9 cellular contexts compared by ENCODE assay signal in genomic region chr12:7091660-7092228, GRCh38. TPM values are rescaled to one million over a fixed set of nuclear protein-coding genes. Genes with fewer than 3 reads are reported as not detected.
DNase-seq lines count a peak whose midpoint lies in the region; ATAC-seq and TF ChIP-seq lines count a peak whose summit lies in the region.
"Had no signal": no experiment of that assay in that cellular context is flagged by ENCODE, and none has a peak within 500 bp of the region (broad histone marks: within the 10 kb centered on the region; RNA-seq: fewer than 3 reads in every experiment).

No MANE protein-coding gene starts in this region.

- no peaks in the 10 kb centered on the region for H3K9me2 ChIP-seq in Karpas-422 (replicated peaks; ENCODE audit: insufficient read depth, low read length)

- H3K4me3 Mint-ChIP-seq in effector memory CD8-positive, alpha-beta T cell: peak overlapping the region; percentile 80 to 82
- peak overlapping the region; percentile 83 to 91 (median 86) for H3K4me3 Mint-ChIP-seq in naive thymus-derived CD8-positive, alpha-beta T cell

- no peak for TF ChIP-seq CTCF in AG04449 (IDR thresholded peaks at IDR 0.05; ENCODE audit: insufficient read depth, low read length, missing control alignments)
- no peak for TF ChIP-seq CTCF in GM13977 (IDR thresholded peaks at IDR 0.05; ENCODE audit: extremely low read depth, insufficient read depth, missing control alignments)

- H3K79me2 ChIP-seq in Karpas-422 (ENCODE audit: low read length): no peaks in the 10 kb centered on the region

- H3K4me1 ChIP-seq in Karpas-422 (ENCODE audit: low read length): peaks cover 27% of the 10 kb centered on the region

- no peaks in the 10 kb centered on the region for H3K9me3 Mint-ChIP-seq in effector memory CD8-positive, alpha-beta T cell
- H3K9me3 Mint-ChIP-seq in naive thymus-derived CD8-positive, alpha-beta T cell: no peaks in the 10 kb centered on the region

- no peaks in the 10 kb centered on the region for H4K20me1 ChIP-seq in Karpas-422 (ENCODE audit: insufficient read depth, low read depth, low read length)

- H3K27ac Mint-ChIP-seq in effector memory CD8-positive, alpha-beta T cell: peak overlapping the region; percentile 41 to 82
- peak overlapping the region; percentile 46 to 93 (median 75) for H3K27ac Mint-ChIP-seq in naive thymus-derived CD8-positive, alpha-beta T cell

- no peaks in the 10 kb centered on the region for H3K27me3 ChIP-seq in Karpas-422 (ENCODE audit: low read length)

- no peak for ATAC-seq in effector memory CD8-positive, alpha-beta T cell (replicated peaks)
- ATAC-seq in naive thymus-derived CD8-positive, alpha-beta T cell: peak in 1 of 2 donors; percentile 18

- peak overlapping the region; percentile 38 for H3K4me2 ChIP-seq in Karpas-422 (ENCODE audit: low read depth, low read length, poor library complexity, severe bottlenecking)

- peaks cover 6 to 10% of the 10 kb centered on the region in 2 donors for H3K27me3 Mint-ChIP-seq in effector memory CD8-positive, alpha-beta T cell
- H3K27me3 Mint-ChIP-seq in naive thymus-derived CD8-positive, alpha-beta T cell: no peaks in the 10 kb centered on the region

- H3K27ac ChIP-seq in Karpas-422 (ENCODE audit: low read length): no peak overlapping the region

- H2AFZ ChIP-seq in Karpas-422 (ENCODE audit: low read length): no peak overlapping the region

- DNase-seq in AG04449 (ENCODE audit: low read depth, low spot score) (no peak), Karpas-422 (no peak), GM13977 (ENCODE audit: low spot score) (no peak), cerebellar nuclear complex (lab: John Stamatoyannopoulos, UW) (no peak), NCI-H2081 (lab: John Stamatoyannopoulos, UW) (no peak), COR-L47 (lab: John Stamatoyannopoulos, UW) (no peak)
- no peak for DNase-seq in effector memory CD8-positive, alpha-beta T cell
- no peak for DNase-seq in naive thymus-derived CD8-positive, alpha-beta T cell

- in situ Hi-C loops in GM13977 (cut with MboI; ENCODE audit: low pct_unique_long_range_greater_than_20kb, low sequenced_read_pairs, unreplicated experiment): no loop called here

- CTCF ChIA-PET in AG04449 (lab: Yijun Ruan, JAX): interaction anchor here (0.8 to 7.9 kb wide), 23 partner anchors 11 to 147 kb away, joined by 3 to 127 read pairs (median 6); partner anchors contain the start of genes C12orf57, C1RL, C1S and LPCAT3

- no peaks in the 10 kb centered on the region for H3K9me3 ChIP-seq in Karpas-422 (ENCODE audit: low read length)

- peaks cover 10 to 12% of the 10 kb centered on the region in 2 donors for H3K4me1 Mint-ChIP-seq in effector memory CD8-positive, alpha-beta T cell (ENCODE audit: low read depth in 2 of 2)
- H3K4me1 Mint-ChIP-seq in naive thymus-derived CD8-positive, alpha-beta T cell: peaks cover 3 to 17% (median 13%) of the 10 kb centered on the region in 4 donors

- H3K4me3 ChIP-seq in AG04449 (ENCODE audit: low read depth, low read length) (peak overlapping the region; percentile 66), Karpas-422 (ENCODE audit: low read length) (no peak overlapping the region)

- H3K9ac ChIP-seq in Karpas-422 (ENCODE audit: low read length): no peak overlapping the region

- no peaks in the 10 kb centered on the region for H3K36me3 ChIP-seq in Karpas-422 (ENCODE audit: insufficient read depth, low read length)

- peaks cover 2% of the 10 kb centered on the region for H3K36me3 Mint-ChIP-seq in effector memory CD8-positive, alpha-beta T cell (ENCODE audit: insufficient read depth)
- no peaks in the 10 kb centered on the region for H3K36me3 Mint-ChIP-seq in naive thymus-derived CD8-positive, alpha-beta T cell

- POLR2A ChIA-PET in AG04449 (lab: Yijun Ruan, JAX): no interaction called here
- POLR2A ChIA-PET in naive thymus-derived CD8-positive, alpha-beta T cell (lab: Charles Lee): interaction anchor here (0.8 to 1.5 kb wide), 3 partner anchors 147 to 166 kb away, joined by 3 read pairs; partner anchors contain the start of genes C12orf57 and RNU7-1

RNA-seq across cellular contexts. Expression of gene C1R, which starts 0.5 kb away (rescaled TPM):
- total RNA-seq in Karpas-422 (2014; rRNA removed; shearing (Covaris generic); ENCODE audit: low replicate concordance): 1.5 and 2.8 TPM in 2 replicates
- total RNA-seq in naive thymus-derived CD8-positive, alpha-beta T cell: 1 to 10 TPM; 1.4 to 1.5 TPM
- 1 to 10 TPM; 1.5 to 3.2 (median 2.5) TPM for polyA plus RNA-seq in naive thymus-derived CD8-positive, alpha-beta T cell

RNA-seq across cellular contexts. Expression of gene C1RL, which starts 17.3 kb away (rescaled TPM):
- 47.7 and 81.5 TPM in 2 replicates for total RNA-seq in Karpas-422 (2014; rRNA removed; shearing (Covaris generic); ENCODE audit: low replicate concordance)
- total RNA-seq in naive thymus-derived CD8-positive, alpha-beta T cell: 10 to 100 TPM; 20.7 to 24.1 TPM
- 1 to 10 TPM; 3.7 to 5.7 (median 4.8) TPM for polyA plus RNA-seq in naive thymus-derived CD8-positive, alpha-beta T cell

RNA-seq across cellular contexts. Expression of gene C1S, which starts 31.2 kb away (rescaled TPM):
- total RNA-seq in Karpas-422 (2014; rRNA removed; shearing (Covaris generic); ENCODE audit: low replicate concordance): 4.7 TPM in 1 of 2 replicates, not detected in the other
- 1 to 10 TPM; 2.3 to 3.3 TPM for total RNA-seq in naive thymus-derived CD8-positive, alpha-beta T cell
- under 1 TPM in 1 of 3 donors, not detected in 2; 0.15 TPM for polyA plus RNA-seq in naive thymus-derived CD8-positive, alpha-beta T cell

RNA-seq across cellular contexts. Expression of gene RBP5, which starts 36.9 kb away (rescaled TPM):
- not detected in 2 replicates for total RNA-seq in Karpas-422 (2014; rRNA removed; shearing (Covaris generic); ENCODE audit: low replicate concordance)
- total RNA-seq in naive thymus-derived CD8-positive, alpha-beta T cell: 1 to 10 TPM in 1 of 2 experiments, under 1 TPM in 1; 0.69 to 1.1 TPM
- not detected for polyA plus RNA-seq in naive thymus-derived CD8-positive, alpha-beta T cell
- total RNA-seq: HT1080 had no signal

RNA-seq across cellular contexts. Expression of gene CLSTN3, which starts 38.4 kb away (rescaled TPM):
- total RNA-seq in Karpas-422 (2014; rRNA removed; shearing (Covaris generic); ENCODE audit: low replicate concordance): 30.0 and 40.3 TPM in 2 replicates
- 10 to 100 TPM; 21.7 to 24.8 TPM for total RNA-seq in naive thymus-derived CD8-positive, alpha-beta T cell
- polyA plus RNA-seq in naive thymus-derived CD8-positive, alpha-beta T cell: 1 to 10 TPM; 2.9 to 6.4 (median 5.8) TPM
